ENCODE assay signal across 8 cellular contexts in the genomic region with DNA sequence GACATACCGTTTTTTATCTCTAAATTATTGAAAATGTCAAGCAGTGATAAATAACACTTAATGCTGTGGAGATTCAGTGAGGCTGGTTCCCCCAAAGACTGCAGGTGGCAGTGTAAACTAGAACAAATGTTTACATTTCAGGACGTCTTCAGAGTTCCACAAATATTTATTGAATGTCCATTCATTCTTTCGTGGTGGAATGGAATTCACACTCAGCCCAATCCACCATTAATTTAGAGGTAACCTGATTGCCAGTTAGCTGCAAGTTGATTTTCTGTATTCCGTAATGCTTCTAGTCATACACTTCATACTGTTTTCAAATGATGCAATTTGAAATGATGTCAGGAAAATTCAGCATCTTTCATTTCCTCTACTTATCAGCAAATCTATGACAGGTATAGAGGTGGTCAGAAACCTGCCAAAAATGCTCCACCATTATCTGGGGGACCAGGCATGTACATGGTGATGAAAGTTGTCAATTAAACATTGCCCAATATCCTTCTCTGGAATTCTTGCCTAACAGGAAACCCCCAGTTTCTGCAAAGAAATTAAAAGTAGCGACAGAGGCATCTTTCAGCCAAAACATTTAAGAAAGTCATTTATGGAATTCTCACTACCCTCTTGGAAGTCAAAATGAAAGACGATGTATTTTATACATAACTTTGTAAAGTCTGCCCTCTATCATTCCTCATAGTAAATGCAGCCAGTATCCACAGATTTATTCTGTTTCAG.
A peak's percentile ranks its signal among the peaks of the same experiment; 100 is the strongest.
DNase-seq lines count a peak whose midpoint lies in the region; ATAC-seq and TF ChIP-seq lines count a peak whose summit lies in the region.

No MANE protein-coding gene starts in this region.

- no peak overlapping the region for H3K14ac ChIP-seq in trophoblast cell (ENCODE audit: low read length)

- no peak overlapping the region for H4K12ac ChIP-seq in trophoblast cell (ENCODE audit: low read depth, low read length)

- H3K4me3 ChIP-seq in epithelial cell of proximal tubule (ENCODE audit: low read depth, low read length) (peak overlapping the region; percentile 18), trophoblast cell (ENCODE audit: low read depth, low read length) (no peak overlapping the region)

- H4K8ac ChIP-seq in trophoblast cell (ENCODE audit: low read depth, low read length) = no peak overlapping the region

- no peak overlapping the region for H2BK12ac ChIP-seq in trophoblast cell (ENCODE audit: low read length)

- no peaks in the 10 kb centered on the region for H3K36me3 ChIP-seq in trophoblast cell (ENCODE audit: control insufficient read depth in 1 of 2, insufficient read depth in 2 of 2, low read length in 2 of 2)

- DNase-seq in NCI-H82 (lab: John Stamatoyannopoulos, UW) (peak; percentile 32), NCI-H82 treated with DMSO at 0.1 percent for 48 hours (lab: John Stamatoyannopoulos, UW; ENCODE audit: unreplicated experiment) (no peak), RPMI7951 (ENCODE audit: low read depth) (peak; percentile 45), epithelial cell of proximal tubule (ENCODE audit: low read depth) (no peak), trophoblast cell (peak; percentile 74 to 98), retina (no peak)

- H3K4me2 ChIP-seq in trophoblast cell (ENCODE audit: low read length) = no peak overlapping the region

- H3K27ac ChIP-seq in trophoblast cell (ENCODE audit: low read depth, low read length) = no peak overlapping the region

- peak; percentile 64 for TF ChIP-seq CTCF in epithelial cell of proximal tubule (conservative IDR thresholded peaks at IDR 0.05; ENCODE audit: low read depth, low read length)

- H3K27me3 ChIP-seq in trophoblast cell (ENCODE audit: insufficient read depth, low read length) = no peaks in the 10 kb centered on the region

- no peak overlapping the region for H3K4ac ChIP-seq in trophoblast cell (ENCODE audit: low read depth, low read length)

- no peak overlapping the region for H2BK5ac ChIP-seq in trophoblast cell (ENCODE audit: low read depth, low read length, poor library complexity)

- no peak overlapping the region for H4K91ac ChIP-seq in trophoblast cell (ENCODE audit: low read depth, low read length)

- no peak overlapping the region for H2AK5ac ChIP-seq in trophoblast cell (ENCODE audit: low read length)

- peak; percentile 56 for ATAC-seq in HG03066 (IDR thresholded peaks at IDR 0.05; ENCODE audit: low read depth, unreplicated experiment)
- ATAC-seq in HG02678 (IDR thresholded peaks at IDR 0.05; ENCODE audit: unreplicated experiment) = no peak

- no peaks in the 10 kb centered on the region for H3K79me1 ChIP-seq in trophoblast cell (ENCODE audit: low read length)

- no peaks in the 10 kb centered on the region for H3K4me1 ChIP-seq in trophoblast cell (ENCODE audit: control insufficient read depth in 1 of 2, insufficient read depth in 2 of 2, low read length in 2 of 2)

- no peak overlapping the region for H2BK120ac ChIP-seq in trophoblast cell (ENCODE audit: insufficient read depth, low read length, poor library complexity)

- WGBS in trophoblast cell (ENCODE audit: extremely low coverage, insufficient coverage, insufficient read length) = no CpG with 5 or more reads among the region's 6 CpGs

- no peak overlapping the region for H3K18ac ChIP-seq in trophoblast cell (ENCODE audit: low read length)

- no peak overlapping the region for H2AFZ ChIP-seq in trophoblast cell (ENCODE audit: insufficient read depth, low read length, poor library complexity)

- no peaks in the 10 kb centered on the region for H3K79me2 ChIP-seq in trophoblast cell (ENCODE audit: control insufficient read depth, insufficient read depth, low read length, poor library complexity)

- H3K9me3 ChIP-seq in trophoblast cell (ENCODE audit: insufficient read depth, low read depth, low read length) = peaks cover 1% of the 10 kb centered on the region

- no peak overlapping the region for H3K23ac ChIP-seq in trophoblast cell (ENCODE audit: low read length)

- H3K9ac ChIP-seq in trophoblast cell (ENCODE audit: low read length) = no peak overlapping the region

Comparison
In these comparisons a context has a peak if more than half of its experiments do, and no peak if none do; other contexts are left out.
1. DNase-seq: peak in NCI-H82 (single experiment), RPMI7951 (single experiment) and trophoblast cell (2 of 2); none in NCI-H82 treated with DMSO at 0.1 percent for 48 hours (single experiment), epithelial cell of proximal tubule (single experiment) and retina (single experiment).